12 cellular contexts compared by ENCODE assay signal in genomic region chr12:24595652-24596235, GRCh38.
A peak's percentile ranks its signal among the peaks of the same experiment; 100 is the strongest.
DNase-seq lines count a peak whose midpoint lies in the region; ATAC-seq, FAIRE-seq and TF ChIP-seq lines count a peak whose summit lies in the region.
"Had no signal": no experiment of that assay in that cellular context is flagged by ENCODE, and none has a peak within 500 bp of the region (broad histone marks: within the 10 kb centered on the region; RNA-seq: fewer than 3 reads in every experiment).

No MANE protein-coding gene starts in this region.

- H3K36me3 ChIP-seq in HepG2 (replicated peaks in 1 of 2; ENCODE audit: control insufficient read depth in 1 of 2, insufficient read depth in 2 of 2, low read length in 2 of 2) (no peaks in the 10 kb centered on the region), pancreas (no peaks in the 10 kb centered on the region)
- H3K36me3 ChIP-seq: neutrophil had no signal

- CTCF ChIA-PET in HepG2 (lab: Yijun Ruan, JAX; ENCODE audit: low intra/inter-chr PET ratio, low total read pairs), result interaction anchor here (1.3 to 1.6 kb wide), 2 partner anchors 133 to 183 kb away, joined by 3 to 7 read pairs; no protein-coding TSS in a partner anchor

- H3K27ac ChIP-seq in HepG2 (ENCODE audit: extremely low read length, insufficient read depth, low read length), result no peak overlapping the region
- no peak overlapping the region for H3K27ac ChIP-seq in pancreas
- H3K27ac ChIP-seq: neutrophil had no signal

- H2AFZ ChIP-seq in HepG2 (ENCODE audit: low read length), result no peak overlapping the region

- TF ChIP-seq EP300 in HepG2 (IDR thresholded peaks at IDR 0.05; ENCODE audit: low read depth in 2 of 2, low read length in 2 of 2) (no peak), HepG2 (CRISPR knock-in tag; IDR thresholded peaks at IDR 0.05; ENCODE audit: borderline replicate concordance) (no peak)

- no peak for TF ChIP-seq RAD21 in HepG2 (CRISPR knock-in tag; IDR thresholded peaks at IDR 0.05)

- H3K27me3 ChIP-seq in HepG2 (ENCODE audit: control insufficient read depth in 1 of 2, insufficient read depth in 2 of 2, low read length in 2 of 2) (no peaks in the 10 kb centered on the region; a peak in 1 of 5 replicates), pancreas (no peaks in the 10 kb centered on the region)
- H3K27me3 ChIP-seq: neutrophil had no signal

- BruUV-seq in HepG2 (replicated peaks; lab: Mats Ljungman, UMichigan), result no TSS peak

- H3K36me3 Mint-ChIP-seq in activated T-cell treated with anti-CD3 and anti-CD28 coated beads, Interleukin-2, amount 50 U/mL, for 24 hours (ENCODE audit: low read depth), result no peaks in the 10 kb centered on the region

- H3K4me1 ChIP-seq in HepG2 (ENCODE audit: insufficient read depth, low read length), result no peaks in the 10 kb centered on the region
- H3K4me1 ChIP-seq in pancreas, result no peaks in the 10 kb centered on the region

- H3K4me3 ChIP-seq in HepG2 (replicated peaks in 1 of 3; ENCODE audit: insufficient read depth in 1 of 3, low read depth in 2 of 3, low read length in 3 of 3) (no peak overlapping the region), pancreas (no peak overlapping the region)

- H3K27me3 Mint-ChIP-seq in activated T-cell treated with anti-CD3 and anti-CD28 coated beads, Interleukin-2, amount 50 U/mL, for 24 hours, result peaks cover 7% of the 10 kb centered on the region

- no peaks in the 10 kb centered on the region for H4K20me1 ChIP-seq in HepG2 (ENCODE audit: insufficient read depth, low read length)

- no peak overlapping the region for H3K27ac Mint-ChIP-seq in activated T-cell treated with anti-CD3 and anti-CD28 coated beads, Interleukin-2, amount 50 U/mL, for 24 hours

- no peaks in the 10 kb centered on the region for H3K9me3 Mint-ChIP-seq in activated T-cell treated with anti-CD3 and anti-CD28 coated beads, Interleukin-2, amount 50 U/mL, for 24 hours

- no peak for FAIRE-seq in HepG2 (lab: Jason Lieb, UNC)
- FAIRE-seq in pancreas (lab: Jason Lieb, UNC), result no peak

- TF ChIP-seq POLR2A in HepG2 (IDR thresholded peaks at IDR 0.05; ENCODE audit: insufficient read depth in 1 of 2, low read depth in 2 of 2, low read length in 2 of 2), result no peak

- in situ Hi-C loops in HepG2 (cut with HindIII; ENCODE audit: extremely low pct_ligation_motif_present, low pct_unique_long_range_greater_than_20kb), result loop anchor here (10.0 kb wide), 1 partner anchor 179 kb away; no protein-coding TSS in a partner anchor

- no peak overlapping the region for H3K4me3 Mint-ChIP-seq in activated T-cell treated with anti-CD3 and anti-CD28 coated beads, Interleukin-2, amount 50 U/mL, for 24 hours

- ATAC-seq in HepG2 (peak; percentile 75), pancreas (no peak), GM21576 (IDR thresholded peaks at IDR 0.05; ENCODE audit: unreplicated experiment) (no peak)
- ATAC-seq: Right ventricle myocardium inferior had no signal

- H3K9me3 ChIP-seq in HepG2 (ENCODE audit: low read length), result no peaks in the 10 kb centered on the region
- no peaks in the 10 kb centered on the region for H3K9me3 ChIP-seq in pancreas
- H3K9me3 ChIP-seq: neutrophil had no signal

- H3K79me2 ChIP-seq in HepG2 (ENCODE audit: insufficient read depth, low read length), result no peaks in the 10 kb centered on the region

- H3K9ac ChIP-seq in HepG2 (ENCODE audit: insufficient read depth, low read depth, low read length), result no peak overlapping the region

- intact Hi-C loops in HepG2 (cut with micrococcal nuclease; ENCODE audit: unreplicated experiment), result loop anchor here (1.0 to 5.0 kb wide), 3 partner anchors 133 to 1388 kb away; no protein-coding TSS in a partner anchor
- intact Hi-C loops in pancreas (cut with DNase I), result no loop called here

- peaks cover 12% of the 10 kb centered on the region for H3K4me1 Mint-ChIP-seq in activated T-cell treated with anti-CD3 and anti-CD28 coated beads, Interleukin-2, amount 50 U/mL, for 24 hours (ENCODE audit: low read depth)

- DNase-seq in D341Med (ENCODE audit: low spot score), result peak; percentile 34
- DNase-seq in HuH-7 (ENCODE audit: low spot score), result peak; percentile 38
- peak; percentile 19 for DNase-seq in amniotic epithelial cell (ENCODE audit: low read depth)
- peak; percentile 10 for DNase-seq in HepG2 (ENCODE audit: low spot score)
- no peak for DNase-seq in pancreas
- no peak for DNase-seq in cortex of kidney (lab: John Stamatoyannopoulos, UW)
- DNase-seq in activated T-cell treated with anti-CD3 and anti-CD28 coated beads, Interleukin-2, amount 50 U/mL, for 24 hours, result no peak
- DNase-seq: activated CD8-positive, alpha-beta memory T cell treated with anti-CD3 and anti-CD28 coated beads, Interleukin-2, amount 50 U/mL, for 48 hours; EL had no signal

- TF ChIP-seq CTCF in HepG2 (CRISPR knock-in tag; IDR thresholded peaks at IDR 0.05), result no peak
- no peak for TF ChIP-seq CTCF in pancreas (IDR thresholded peaks at IDR 0.05)

- POLR2A ChIA-PET in HepG2 (lab: Yijun Ruan, JAX), result no interaction called here

- H3K4me2 ChIP-seq in HepG2 (ENCODE audit: low read depth, low read length), result no peak overlapping the region

- 19% methylated on average over 3 of the region's 3 CpGs for WGBS in HepG2 (ENCODE audit: low lambda C conversion rate)
- WGBS in pancreas, 2 donors, result 57 to 58% methylated on average over 3 of the region's 3 CpGs

TF ChIP-seq in HepG2, 621 proteins besides CTCF, POLR2A, EP300 and RAD21:
- TF ChIP-seq ZNF597 (CRISPR knock-in tag; IDR thresholded peaks at IDR 0.05), result no peak

Comparison
In these comparisons a context has a peak if more than half of its experiments do, and no peak if none do; other contexts are left out.
1. DNase-seq: peak in D341Med (single experiment), HuH-7 (single experiment), amniotic epithelial cell (single experiment) and HepG2 (single experiment); none in pancreas (0 of 6), cortex of kidney (single experiment) and activated T-cell treated with anti-CD3 and anti-CD28 coated beads, Interleukin-2, amount 50 U/mL, for 24 hours (single experiment).